Comparison of ENCODE assay signal across 1 cellular context in genomic region chr17:82205720-82206508, GRCh38.
TF ChIP-seq lines count a peak whose summit lies in the region.

No MANE protein-coding gene starts in this region.

TF ChIP-seq in K562, 482 proteins besides CTCF, POLR2A, EP300 and RAD21 (continued from another document and continues in another):
- TF ChIP-seq USF1 (CRISPR knock-in tag; IDR thresholded peaks at IDR 0.05) (no peak), TARDBP (IDR thresholded peaks at IDR 0.05) (no peak), EHMT2 (IDR thresholded peaks at IDR 0.05) (no peak), ELK3 (CRISPR knock-in tag; IDR thresholded peaks at IDR 0.05) (no peak), C11orf30 (IDR thresholded peaks at IDR 0.05; ENCODE audit: low read depth) (peak; percentile 78), MECOM (CRISPR knock-in tag; IDR thresholded peaks at IDR 0.05) (no peak), ZNF589 (CRISPR knock-in tag; IDR thresholded peaks at IDR 0.05; ENCODE audit: low read depth) (no peak), ATF1 (CRISPR knock-in tag; IDR thresholded peaks at IDR 0.05) (no peak), ATF1 (tag; IDR thresholded peaks at IDR 0.05) (peak; percentile 72), MAFF (IDR thresholded peaks at IDR 0.05; ENCODE audit: low read length) (peak; percentile 37), IRF1 (CRISPR knock-in tag; IDR thresholded peaks at IDR 0.05; ENCODE audit: borderline replicate concordance) (no peak; the same call in 1 of the 2 replicates), ZFPM2 (CRISPR knock-in tag; IDR thresholded peaks at IDR 0.05) (no peak), CREB3 (tag; conservative IDR thresholded peaks at IDR 0.05; ENCODE audit: low read depth) (peak; percentile 89), ZNF41 (CRISPR knock-in tag; conservative IDR thresholded peaks at IDR 0.05) (0 out of 2 replicates have a peak, but pooled peaks have one; percentile 55), EGR1 (conservative IDR thresholded peaks at IDR 0.05) (no peak), ZNF444 (CRISPR knock-in tag; IDR thresholded peaks at IDR 0.05) (no peak), ZBTB33 (CRISPR knock-in tag; IDR thresholded peaks at IDR 0.05) (peak; percentile 82), ZNF507 (tag; conservative IDR thresholded peaks at IDR 0.05) (no peak), EP400 (IDR thresholded peaks at IDR 0.05) (peak; percentile 64), MBD2 (IDR thresholded peaks at IDR 0.05; ENCODE audit: borderline replicate concordance, low read depth) (peak; percentile 37; the same call in 1 of the 2 replicates), TFAP4 (CRISPR knock-in tag; IDR thresholded peaks at IDR 0.05; ENCODE audit: borderline replicate concordance) (peak; percentile 87), IFI16 (CRISPR knock-in tag; IDR thresholded peaks at IDR 0.05) (no peak), BRF1 (IDR thresholded peaks at IDR 0.05; ENCODE audit: borderline replicate concordance, extremely low read depth, insufficient read length) (no peak), SIN3A (IDR thresholded peaks at IDR 0.05; ENCODE audit: borderline replicate concordance in 2 of 2, control insufficient read depth in 1 of 2, low read depth in 2 of 2, low read length in 2 of 2) (no peak; a peak in 1 of 4 replicates), ZNF561 (CRISPR knock-in tag; conservative IDR thresholded peaks at IDR 0.05) (no peak), ZNF316 (IDR thresholded peaks at IDR 0.05) (peak; percentile 74), NELFE (IDR thresholded peaks at IDR 0.05; ENCODE audit: insufficient read depth, insufficient read length) (no peak), JUND (IDR thresholded peaks at IDR 0.05; ENCODE audit: borderline replicate concordance, low read depth, low read length) (peak; percentile 56), JUND (tag; IDR thresholded peaks at IDR 0.05; ENCODE audit: borderline replicate concordance, low read depth, low read length) (peak; percentile 75; the same call in 2 of the 3 replicates), POLR2H (tag; IDR thresholded peaks at IDR 0.05; ENCODE audit: low read depth) (peak; percentile 59; the same call in 1 of the 2 replicates), PCBP1 (IDR thresholded peaks at IDR 0.05; ENCODE audit: low read depth, low read length, poor library complexity, severe bottlenecking) (no peak), YY1 (IDR thresholded peaks at IDR 0.05; ENCODE audit: borderline replicate concordance in 1 of 3, control insufficient read depth in 1 of 3, extremely low read depth in 1 of 3, insufficient read depth in 3 of 3, insufficient read length in 1 of 3, insufficient replicate concordance in 2 of 3, low read depth in 1 of 3, low read length in 2 of 3) (peak in 2 of 3 experiments; percentile 27 to 36), ZBTB2 (IDR thresholded peaks at IDR 0.05) (no peak; the same call in 1 of the 2 replicates), ZNF445 (CRISPR knock-in tag; IDR thresholded peaks at IDR 0.05; ENCODE audit: low read depth) (no peak), ZNF347 (CRISPR knock-in tag; IDR thresholded peaks at IDR 0.05; ENCODE audit: low read depth) (no peak), ZNF121 (CRISPR knock-in tag; conservative IDR thresholded peaks at IDR 0.05) (no peak), ZNF280B (CRISPR knock-in tag; IDR thresholded peaks at IDR 0.05) (no peak), ZNF318 (IDR thresholded peaks at IDR 0.05; ENCODE audit: borderline replicate concordance in 1 of 2, low read depth in 1 of 2) (no peak), POLR2AphosphoS2 (IDR thresholded peaks at IDR 0.05; ENCODE audit: low read length) (0 out of 2 replicates have a peak, but pooled peaks have one; percentile 55), YBX1 (IDR thresholded peaks at IDR 0.05) (no peak), NR2C1 (IDR thresholded peaks at IDR 0.05) (no peak), NR2C1 (tag; IDR thresholded peaks at IDR 0.05) (peak; percentile 42; the same call in 1 of the 2 replicates), MAFG (tag; conservative IDR thresholded peaks at IDR 0.05) (peak; percentile 67), DACH1 (IDR thresholded peaks at IDR 0.05; ENCODE audit: partially characterized antibody) (peak; percentile 13), ZNF696 (CRISPR knock-in tag; conservative IDR thresholded peaks at IDR 0.05) (no peak), ZNF3 (CRISPR knock-in tag; IDR thresholded peaks at IDR 0.05) (no peak)
